ENCODE assay signal across 40 cellular contexts in the genomic region with DNA sequence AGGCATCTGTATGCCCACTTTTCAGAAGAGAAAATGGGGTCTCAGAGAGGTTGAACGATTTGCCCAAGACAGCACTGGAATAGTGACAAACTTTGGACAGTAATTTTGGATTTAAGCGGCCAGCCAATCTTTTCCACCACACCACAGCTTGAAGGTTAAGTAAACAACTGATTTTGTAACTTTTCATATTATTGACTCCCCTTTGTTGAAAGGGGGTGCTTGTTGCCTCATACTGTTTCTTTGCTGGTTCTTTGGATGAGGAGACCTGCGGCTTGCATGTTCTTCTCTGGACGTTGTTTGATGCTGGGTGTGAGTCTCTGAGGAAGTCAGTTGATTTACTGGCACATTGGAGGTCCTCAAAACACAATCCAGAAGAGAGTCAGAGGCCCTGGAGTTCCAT. TPM values are rescaled to one million over a fixed set of nuclear protein-coding genes. Genes with fewer than 3 reads are reported as not detected.
"Had no signal": no experiment of that assay in that cellular context is flagged by ENCODE, and none has a peak within 500 bp of the region (broad histone marks: within the 10 kb centered on the region; RNA-seq: fewer than 3 reads in every experiment).

No MANE protein-coding gene starts in this region.

- H3K4me3 ChIP-seq: adrenal gland, ascending aorta, body of pancreas, breast epithelium, cardiac muscle cell had no signal

- ATAC-seq: activated naive CD4-positive, alpha-beta T cell treated with anti-CD3 and anti-CD28 coated beads, Interleukin-2, amount 50 U/mL, for 72 hours; activated naive CD8-positive, alpha-beta T cell treated with anti-CD3 and anti-CD28 coated beads, Interleukin-2, amount 50 U/mL, for 24 hours; activated T-cell treated with anti-CD3 and anti-CD28 coated beads, Interleukin-2, amount 50 U/mL, for 4 hours; activated T-cell treated with anti-CD3 and anti-CD28 coated beads, Interleukin-2, amount 50 U/mL, for 72 hours; activated T-helper 17 cell treated with anti-CD3 and anti-CD28 coated beads, Interleukin-2, amount 50 U/mL, for 72 hours; body of pancreas had no signal

- H3K36me3 Mint-ChIP-seq: activated naive CD4-positive, alpha-beta T cell treated with anti-CD3 and anti-CD28 coated beads, Interleukin-2, amount 10 ng/mL, durations not matched to agents 7 days and 5 days; activated naive CD4-positive, alpha-beta T cell treated with anti-CD3 and anti-CD28 coated beads, Interleukin-2, amount 50 U/mL, for 24 hours; activated naive CD8-positive, alpha-beta T cell; activated naive CD8-positive, alpha-beta T cell treated with anti-CD3 and anti-CD28 coated beads for 36 hours; activated naive CD8-positive, alpha-beta T cell treated with anti-CD3 and anti-CD28 coated beads, Interleukin-2, amount 10 ng/mL, durations not matched to agents 7 days and 5 days; brain had no signal

- H3K9me3 ChIP-seq: adrenal gland, ascending aorta had no signal

- H3K36me3 ChIP-seq: adrenal gland, ascending aorta, brain microvascular endothelial cell, breast epithelium, cardiac muscle cell had no signal

- DNase-seq: activated effector memory CD4-positive, alpha-beta T cell treated with anti-CD3 and anti-CD28 coated beads, Interleukin-2, amount 50 U/mL, for 16 hours; activated effector memory CD4-positive, alpha-beta T cell treated with Interleukin-2 at 50 U/mL for 16 hours; activated gamma-delta T cell; activated gamma-delta T cell treated with Interleukin-2 at 50 U/mL for 16 hours; activated naive CD4-positive, alpha-beta T cell; activated naive CD4-positive, alpha-beta T cell treated with anti-CD3 and anti-CD28 coated beads for 36 hours; activated naive CD4-positive, alpha-beta T cell treated with anti-CD3 and anti-CD28 coated beads, Interleukin-2, amount 10 ng/mL, durations not matched to agents 7 days and 5 days; activated naive CD4-positive, alpha-beta T cell treated with anti-CD3 and anti-CD28 coated beads, Interleukin-2, amount 50 U/mL, for 16 hours; activated naive CD4-positive, alpha-beta T cell treated with Interleukin-2 at 50 U/mL for 16 hours; activated naive CD8-positive, alpha-beta T cell treated with anti-CD3 and anti-CD28 coated beads for 36 hours; activated naive CD8-positive, alpha-beta T cell treated with anti-CD3 and anti-CD28 coated beads, Interleukin-2, amount 10 ng/mL, durations not matched to agents 7 days and 5 days; activated naive CD8-positive, alpha-beta T cell treated with anti-CD3 and anti-CD28 coated beads, Interleukin-2, amount 50 U/mL, for 24 hours; activated T-cell treated with anti-CD3 and anti-CD28 coated beads, Interleukin-2, amount 50 U/mL, for 1 hour; activated T-cell treated with anti-CD3 and anti-CD28 coated beads, Interleukin-2, amount 50 U/mL, for 24 hours; activated T-cell treated with anti-CD3 and anti-CD28 coated beads, Interleukin-2, amount 50 U/mL, for 4 hours; activated T-cell treated with anti-CD3 and anti-CD28 coated beads, Interleukin-2, amount 50 U/mL, for 48 hours; activated T-cell treated with anti-CD3 and anti-CD28 coated beads, Interleukin-2, amount 50 U/mL, for 72 hours; adrenal gland; amniotic stem cell; amygdala; anterior cingulate cortex; aorta; body of pancreas; brain microvascular endothelial cell; caudate nucleus; central memory CD4-positive, alpha-beta T cell; cerebellar nuclear complex had no signal

- H3K27me3 ChIP-seq: ascending aorta, body of pancreas had no signal

- H3K4me1 ChIP-seq: adrenal gland, ascending aorta, body of pancreas, breast epithelium had no signal

- H3K4me3 Mint-ChIP-seq: activated naive CD4-positive, alpha-beta T cell treated with anti-CD3 and anti-CD28 coated beads for 36 hours; activated naive CD4-positive, alpha-beta T cell treated with anti-CD3 and anti-CD28 coated beads, Interleukin-2, amount 10 ng/mL, durations not matched to agents 7 days and 5 days; activated naive CD4-positive, alpha-beta T cell treated with anti-CD3 and anti-CD28 coated beads, Interleukin-2, amount 50 U/mL, for 24 hours; activated naive CD8-positive, alpha-beta T cell; activated naive CD8-positive, alpha-beta T cell treated with anti-CD3 and anti-CD28 coated beads for 36 hours; activated naive CD8-positive, alpha-beta T cell treated with anti-CD3 and anti-CD28 coated beads, Interleukin-2, amount 10 ng/mL, durations not matched to agents 7 days and 5 days; activated naive CD8-positive, alpha-beta T cell treated with anti-CD3 and anti-CD28 coated beads, Interleukin-2, amount 50 U/mL, for 24 hours; activated T-cell treated with anti-CD3 and anti-CD28 coated beads, Interleukin-2, amount 50 U/mL, for 24 hours; activated T-cell treated with anti-CD3 and anti-CD28 coated beads, Interleukin-2, amount 50 U/mL, for 4 hours; activated T-cell treated with anti-CD3 and anti-CD28 coated beads, Interleukin-2, amount 50 U/mL, for 72 hours; activated T-helper 1 cell treated with anti-CD3 and anti-CD28 coated beads, Interleukin-12 subunit alpha, Interleukin-12 subunit beta, Interleukin-2, Interleukin-4 antibody, amounts not matched to agents 30 ng/mL and 10 ng/mL and 1 ng/mL, durations not matched to agents 14 hours and 24 hours and 36 hours; activated T-helper 17 cell treated with anti-CD3 and anti-CD28 coated beads, Interleukin-2, amount 50 U/mL, for 72 hours; brain; central memory CD8-positive, alpha-beta T cell had no signal

- H3K27ac Mint-ChIP-seq: activated naive CD4-positive, alpha-beta T cell treated with anti-CD3 and anti-CD28 coated beads for 36 hours; activated naive CD4-positive, alpha-beta T cell treated with anti-CD3 and anti-CD28 coated beads, Interleukin-2, amount 10 ng/mL, durations not matched to agents 7 days and 5 days; activated naive CD4-positive, alpha-beta T cell treated with anti-CD3 and anti-CD28 coated beads, Interleukin-2, amount 50 U/mL, for 24 hours; activated naive CD4-positive, alpha-beta T cell treated with anti-CD3 and anti-CD28 coated beads, Interleukin-2, amount 50 U/mL, for 72 hours; activated naive CD8-positive, alpha-beta T cell; activated naive CD8-positive, alpha-beta T cell treated with anti-CD3 and anti-CD28 coated beads for 36 hours; activated naive CD8-positive, alpha-beta T cell treated with anti-CD3 and anti-CD28 coated beads, Interleukin-2, amount 10 ng/mL, durations not matched to agents 7 days and 5 days; activated naive CD8-positive, alpha-beta T cell treated with anti-CD3 and anti-CD28 coated beads, Interleukin-2, amount 50 U/mL, for 24 hours; activated T-cell treated with anti-CD3 and anti-CD28 coated beads, Interleukin-2, amount 50 U/mL, for 24 hours; activated T-cell treated with anti-CD3 and anti-CD28 coated beads, Interleukin-2, amount 50 U/mL, for 72 hours; activated T-helper 1 cell treated with anti-CD3 and anti-CD28 coated beads, Interleukin-12 subunit alpha, Interleukin-12 subunit beta, Interleukin-2, Interleukin-4 antibody, amounts not matched to agents 30 ng/mL and 10 ng/mL and 1 ng/mL, durations not matched to agents 14 hours and 24 hours and 36 hours; activated T-helper 17 cell treated with anti-CD3 and anti-CD28 coated beads, Interleukin-2, amount 50 U/mL, for 72 hours; activated T-helper 2 cell treated with anti-CD3 and anti-CD28 coated beads, Interferon-gamma antibody, Interleukin-2, Interleukin-4, amounts not matched to agents 10 μg/mL and 5 μg/mL and 100 μg/mL, durations not matched to agents 14 hours and 24 hours and 36 hours; brain had no signal

- H3K9me3 Mint-ChIP-seq: activated naive CD4-positive, alpha-beta T cell treated with anti-CD3 and anti-CD28 coated beads for 36 hours; activated naive CD4-positive, alpha-beta T cell treated with anti-CD3 and anti-CD28 coated beads, Interleukin-2, amount 10 ng/mL, durations not matched to agents 7 days and 5 days; activated T-cell treated with anti-CD3 and anti-CD28 coated beads, Interleukin-2, amount 50 U/mL, for 24 hours; activated T-helper 1 cell treated with anti-CD3 and anti-CD28 coated beads, Interleukin-12 subunit alpha, Interleukin-12 subunit beta, Interleukin-2, Interleukin-4 antibody, amounts not matched to agents 30 ng/mL and 10 ng/mL and 1 ng/mL, durations not matched to agents 14 hours and 24 hours and 36 hours; activated T-helper 2 cell treated with anti-CD3 and anti-CD28 coated beads, Interferon-gamma antibody, Interleukin-2, Interleukin-4, amounts not matched to agents 10 μg/mL and 5 μg/mL and 100 μg/mL, durations not matched to agents 14 hours and 24 hours and 36 hours; central memory CD8-positive, alpha-beta T cell had no signal

- H3K27ac ChIP-seq: adrenal gland, ascending aorta, body of pancreas, brain microvascular endothelial cell, breast epithelium, cardiac muscle cell had no signal

- FAIRE-seq: astrocyte, bronchial epithelial cell had no signal

- H3K4me1 Mint-ChIP-seq: activated naive CD4-positive, alpha-beta T cell treated with anti-CD3 and anti-CD28 coated beads, Interleukin-2, amount 10 ng/mL, durations not matched to agents 7 days and 5 days; activated naive CD4-positive, alpha-beta T cell treated with anti-CD3 and anti-CD28 coated beads, Interleukin-2, amount 50 U/mL, for 24 hours; activated naive CD8-positive, alpha-beta T cell treated with anti-CD3 and anti-CD28 coated beads for 36 hours; activated naive CD8-positive, alpha-beta T cell treated with anti-CD3 and anti-CD28 coated beads, Interleukin-2, amount 10 ng/mL, durations not matched to agents 7 days and 5 days; activated naive CD8-positive, alpha-beta T cell treated with anti-CD3 and anti-CD28 coated beads, Interleukin-2, amount 50 U/mL, for 24 hours; activated T-helper 17 cell treated with anti-CD3 and anti-CD28 coated beads, Interleukin-2, amount 50 U/mL, for 72 hours; brain; central memory CD8-positive, alpha-beta T cell had no signal

RNA-seq across cellular contexts. Expression of gene GABBR2, which starts 11.7 kb away (rescaled TPM):
- total RNA-seq: activated naive CD4-positive, alpha-beta T cell treated with anti-CD3 and anti-CD28 coated beads for 36 hours; activated naive CD4-positive, alpha-beta T cell treated with anti-CD3 and anti-CD28 coated beads, Interleukin-2, amount 50 U/mL, for 72 hours; activated naive CD8-positive, alpha-beta T cell treated with anti-CD3 and anti-CD28 coated beads for 36 hours; activated naive CD8-positive, alpha-beta T cell treated with anti-CD3 and anti-CD28 coated beads, Interleukin-2, amount 10 ng/mL, durations not matched to agents 7 days and 5 days; activated T-cell treated with anti-CD3 and anti-CD28 coated beads, Interleukin-2, amount 50 U/mL, for 4 hours; activated T-cell treated with anti-CD3 and anti-CD28 coated beads, Interleukin-2, amount 50 U/mL, for 72 hours; activated T-helper 1 cell treated with anti-CD3 and anti-CD28 coated beads, Interleukin-12 subunit alpha, Interleukin-12 subunit beta, Interleukin-2, Interleukin-4 antibody, amounts not matched to agents 30 ng/mL and 10 ng/mL and 1 ng/mL, durations not matched to agents 14 hours and 24 hours and 36 hours; activated T-helper 17 cell treated with anti-CD3 and anti-CD28 coated beads, Interleukin-2, amount 50 U/mL, for 72 hours; activated T-helper 2 cell treated with anti-CD3 and anti-CD28 coated beads, Interferon-gamma antibody, Interleukin-2, Interleukin-4, amounts not matched to agents 10 μg/mL and 5 μg/mL and 100 μg/mL, durations not matched to agents 14 hours and 24 hours and 36 hours; ascending aorta; body of pancreas; breast epithelium; bronchial epithelial cell had no signal
- polyA plus RNA-seq: aorta, cardiac muscle cell had no signal
